Comparison of ENCODE assay signal across 7 cellular contexts in the genomic region with DNA sequence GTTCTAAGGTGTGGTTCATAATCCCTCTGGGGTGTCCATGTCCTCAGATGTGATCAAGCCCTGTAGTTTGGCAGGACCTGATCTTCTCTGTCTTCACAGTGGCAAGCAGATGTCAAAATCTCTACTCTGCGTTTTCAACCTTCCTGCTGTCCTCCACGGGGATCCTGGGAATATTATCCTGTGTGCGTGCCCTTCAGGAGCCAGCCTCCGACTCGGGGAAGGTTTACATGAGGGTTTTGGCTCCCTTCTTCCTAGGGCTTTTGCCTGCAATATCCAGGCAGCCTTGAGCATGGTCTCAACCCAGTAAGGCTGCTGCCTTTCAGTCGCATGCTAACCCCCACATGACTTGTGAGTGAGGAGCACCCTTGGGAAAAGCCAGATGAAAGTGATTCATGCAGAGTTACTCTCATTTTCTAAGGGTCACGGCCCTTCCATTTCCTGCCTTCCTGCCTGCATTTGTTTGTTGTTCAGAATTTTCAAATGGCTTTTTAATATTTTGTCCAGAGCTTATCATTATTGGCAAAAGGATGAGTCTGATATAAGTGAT.
A peak's percentile ranks its signal among the peaks of the same experiment; 100 is the strongest.
DNase-seq lines count a peak whose midpoint lies in the region; ATAC-seq, FAIRE-seq and TF ChIP-seq lines count a peak whose summit lies in the region.

No MANE protein-coding gene starts in this region.

- FAIRE-seq in GM12892 (lab: Jason Lieb, UNC): peak; percentile 76

- TF ChIP-seq CTCF in choroid plexus epithelial cell (conservative IDR thresholded peaks at IDR 0.05; ENCODE audit: low read depth, low read length): no peak

- H3K36me3 ChIP-seq in naive thymus-derived CD4-positive, alpha-beta T cell (ENCODE audit: control insufficient read depth in 2 of 3, insufficient read depth in 3 of 3, low read length in 3 of 3): peaks cover 0 to 9% (median 0%) of the 10 kb centered on the region in 3 experiments

- POLR2A ChIA-PET in naive thymus-derived CD4-positive, alpha-beta T cell (lab: Charles Lee): interaction anchor here (1.0 to 5.8 kb wide), 6 partner anchors 8 to 43 kb away, joined by 4 to 43 read pairs (median 6); no protein-coding TSS in a partner anchor

- no peak for TF ChIP-seq POLR2A in GM12892 (IDR thresholded peaks at IDR 0.05; ENCODE audit: low read depth, low read length)

- intact Hi-C loops in naive thymus-derived CD4-positive, alpha-beta T cell (cut with micrococcal nuclease): loop anchor here (2.0 to 10.0 kb wide), 2 partner anchors 15 to 315 kb away; a partner anchor contains a TSS

- peaks cover 11 to 60% (median 34%) of the 10 kb centered on the region in 5 donors for H3K36me3 Mint-ChIP-seq in naive thymus-derived CD4-positive, alpha-beta T cell

- H3K4me3 Mint-ChIP-seq in naive thymus-derived CD4-positive, alpha-beta T cell: peak overlapping the region; percentile 75 to 96 (median 88)

- no peaks in the 10 kb centered on the region for H3K9me3 ChIP-seq in naive thymus-derived CD4-positive, alpha-beta T cell (ENCODE audit: control insufficient read depth in 2 of 3, low read length in 3 of 3)

- peaks cover 46 to 81% of the 10 kb centered on the region in 2 donors for H3K4me1 ChIP-seq in naive thymus-derived CD4-positive, alpha-beta T cell (ENCODE audit: control insufficient read depth in 2 of 2, insufficient read depth in 2 of 2, low read length in 2 of 2)

- peak overlapping the region; percentile 74 for H3K27ac ChIP-seq in naive thymus-derived CD4-positive, alpha-beta T cell (ENCODE audit: low read depth, low read length)
- H3K27ac ChIP-seq in substantia nigra (ENCODE audit: low read depth, low read length, poor library complexity, severe bottlenecking): no peak overlapping the region

- no peak overlapping the region for H3K4me3 ChIP-seq in choroid plexus epithelial cell (ENCODE audit: low read depth, low read length)
- peak overlapping the region; percentile 37 for H3K4me3 ChIP-seq in naive thymus-derived CD4-positive, alpha-beta T cell (ENCODE audit: low read length)

- peaks cover 0 to 10% (median 2%) of the 10 kb centered on the region in 11 donors for H3K9me3 Mint-ChIP-seq in naive thymus-derived CD4-positive, alpha-beta T cell

- no peaks in the 10 kb centered on the region for H3K27me3 ChIP-seq in naive thymus-derived CD4-positive, alpha-beta T cell (ENCODE audit: control insufficient read depth in 2 of 2, insufficient read depth in 2 of 2, low read length in 2 of 2)

- no peaks in the 10 kb centered on the region for H3K27me3 Mint-ChIP-seq in naive thymus-derived CD4-positive, alpha-beta T cell

- DNase-seq in GM12892 (ENCODE audit: insufficient read length): no peak
- DNase-seq in NCI-H226: peak; percentile 74
- DNase-seq in choroid plexus epithelial cell (ENCODE audit: low read depth): peak; percentile 97
- DNase-seq in naive thymus-derived CD4-positive, alpha-beta T cell: no peak
- DNase-seq in NCI-H2029 (lab: John Stamatoyannopoulos, UW): no peak
- DNase-seq in substantia nigra (lab: John Stamatoyannopoulos, UW): no peak

- peak overlapping the region; percentile 89 to 99 (median 96) for H3K27ac Mint-ChIP-seq in naive thymus-derived CD4-positive, alpha-beta T cell

- H3K4me1 Mint-ChIP-seq in naive thymus-derived CD4-positive, alpha-beta T cell: peaks cover 62 to 99% (median 90%) of the 10 kb centered on the region in 7 donors

- ATAC-seq in naive thymus-derived CD4-positive, alpha-beta T cell: no peak
- ATAC-seq in GM18517 (IDR thresholded peaks at IDR 0.05; ENCODE audit: unreplicated experiment): no peak

- CTCF ChIA-PET in naive thymus-derived CD4-positive, alpha-beta T cell (lab: Charles Lee): interaction anchor here (0.8 to 2.9 kb wide), 6 partner anchors 11 to 109 kb away, joined by 3 to 8 read pairs (median 3); no protein-coding TSS in a partner anchor

Comparison
In these comparisons a context has a peak if more than half of its experiments do, and no peak if none do; other contexts are left out.
1. DNase-seq: peak in NCI-H226 (single experiment) and choroid plexus epithelial cell (single experiment); none in GM12892 (single experiment), naive thymus-derived CD4-positive, alpha-beta T cell (0 of 9), NCI-H2029 (single experiment) and substantia nigra (0 of 49).